In the genomic region with DNA sequence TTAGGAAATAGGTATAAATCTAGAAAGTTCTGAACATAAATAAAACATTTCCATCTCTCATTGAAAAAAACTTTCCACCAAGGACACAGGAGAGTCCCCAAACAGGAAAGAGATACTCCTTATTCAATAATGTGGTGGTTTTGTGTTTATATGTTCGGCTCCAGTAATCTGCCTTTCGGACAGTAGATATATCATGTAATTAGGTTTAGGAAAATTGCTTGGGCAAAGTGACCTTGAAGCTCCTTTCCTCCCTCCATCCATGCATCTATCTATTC, we compare ENCODE assay signal across 8 cellular contexts.
"Had no signal": no experiment of that assay in that cellular context is flagged by ENCODE, and none has a peak within 500 bp of the region (broad histone marks: within the 10 kb centered on the region; RNA-seq: fewer than 3 reads in every experiment).

No MANE protein-coding gene starts in this region.

- DNase-seq: GM23248, GOT3, H7, H9, HCEC 1CT, HFFc6 had no signal

- ATAC-seq: GM23338, HCT116 had no signal
